8 cellular contexts compared by ENCODE assay signal in genomic region chr4:54228064-54228527, GRCh38. TPM values are rescaled to one million over a fixed set of nuclear protein-coding genes. Genes with fewer than 3 reads are reported as not detected.
DNase-seq lines count a peak whose midpoint lies in the region; ATAC-seq and TF ChIP-seq lines count a peak whose summit lies in the region.

No MANE protein-coding gene starts in this region.

- no peaks in the 10 kb centered on the region for H3K9me3 ChIP-seq in naive thymus-derived CD4-positive, alpha-beta T cell (ENCODE audit: control insufficient read depth in 2 of 3, low read length in 3 of 3)

- CTCF ChIA-PET in WTC11 (lab: Charles Lee): interaction anchor here (0.6 to 4.9 kb wide), 7 partner anchors 11 to 324 kb away, joined by 3 to 24 read pairs (median 3); no protein-coding TSS in a partner anchor
- CTCF ChIA-PET in naive thymus-derived CD4-positive, alpha-beta T cell (lab: Charles Lee): no interaction called here

- H3K4me3 ChIP-seq in KMS-11 (IDR thresholded peaks at IDR 0.05; ENCODE audit: insufficient read depth, low read depth, low read length): peak overlapping the region; percentile 73
- H3K4me3 ChIP-seq in fibroblast of mammary gland (ENCODE audit: control insufficient read depth, low read depth, low read length): peak overlapping the region; percentile 95
- no peak overlapping the region for H3K4me3 ChIP-seq in naive thymus-derived CD4-positive, alpha-beta T cell (ENCODE audit: low read length)
- peak overlapping the region; percentile 40 for H3K4me3 ChIP-seq in urinary bladder (ENCODE audit: low read depth, low read length)

- POLR2A ChIA-PET in WTC11 (lab: Charles Lee): no interaction called here
- POLR2A ChIA-PET in naive thymus-derived CD4-positive, alpha-beta T cell (lab: Charles Lee): no interaction called here

- H2AFZ ChIP-seq in KMS-11 (ENCODE audit: low read depth): peak overlapping the region; percentile 84

- DNase-seq in activated CD8-positive, alpha-beta memory T cell treated with anti-CD3 and anti-CD28 coated beads for 24 hours: peak; percentile 72
- DNase-seq in activated CD8-positive, alpha-beta memory T cell treated with anti-CD3 and anti-CD28 coated beads, Interleukin-2, amount 50 U/mL, for 4 hours: no peak
- DNase-seq in WTC11 (ENCODE audit: low spot score): peak; percentile 91
- DNase-seq in fibroblast of mammary gland (ENCODE audit: low read depth): peak; percentile 84
- DNase-seq in naive thymus-derived CD4-positive, alpha-beta T cell: peak in 1 of 9 donors; percentile 40
- DNase-seq in SIG-M5 treated with dmso at 0.1 percent for 504 hours (lab: John Stamatoyannopoulos, UW; ENCODE audit: unreplicated experiment): no peak

- no peak overlapping the region for H3K9ac ChIP-seq in KMS-11

- no peak overlapping the region for H3K27ac ChIP-seq in KMS-11
- H3K27ac ChIP-seq in naive thymus-derived CD4-positive, alpha-beta T cell (ENCODE audit: low read depth, low read length): no peak overlapping the region
- peak overlapping the region; percentile 39 for H3K27ac ChIP-seq in urinary bladder (ENCODE audit: low read depth)

- H4K20me1 ChIP-seq in KMS-11 (ENCODE audit: insufficient read depth): no peaks in the 10 kb centered on the region

- peaks cover 3% of the 10 kb centered on the region for H3K4me1 ChIP-seq in KMS-11 (ENCODE audit: low read depth, poor library complexity, severe bottlenecking)
- H3K4me1 ChIP-seq in naive thymus-derived CD4-positive, alpha-beta T cell (ENCODE audit: control insufficient read depth in 2 of 2, insufficient read depth in 2 of 2, low read length in 2 of 2): peaks cover 8 to 28% of the 10 kb centered on the region in 2 donors
- H3K4me1 ChIP-seq in urinary bladder (ENCODE audit: insufficient read depth): no peaks in the 10 kb centered on the region

- peak overlapping the region; percentile 51 for H3K4me2 ChIP-seq in KMS-11

- intact Hi-C loops in naive thymus-derived CD4-positive, alpha-beta T cell (cut with micrococcal nuclease): no loop called here

- H3K27me3 Mint-ChIP-seq in WTC11 (ENCODE audit: low read depth): peaks cover 97% of the 10 kb centered on the region
- H3K27me3 Mint-ChIP-seq in naive thymus-derived CD4-positive, alpha-beta T cell: peaks cover 68 to 96% (median 82%) of the 10 kb centered on the region in 5 donors

- peaks cover 2% of the 10 kb centered on the region for H3K36me3 Mint-ChIP-seq in WTC11
- H3K36me3 Mint-ChIP-seq in naive thymus-derived CD4-positive, alpha-beta T cell: peaks cover 0 to 6% (median 3%) of the 10 kb centered on the region in 5 donors

- H3K27me3 ChIP-seq in KMS-11 (ENCODE audit: insufficient read depth, low read depth): peaks cover 33% of the 10 kb centered on the region
- peaks cover 5 to 20% of the 10 kb centered on the region in 2 donors for H3K27me3 ChIP-seq in naive thymus-derived CD4-positive, alpha-beta T cell (ENCODE audit: control insufficient read depth in 2 of 2, insufficient read depth in 2 of 2, low read length in 2 of 2)

- no peak overlapping the region for H3K27ac Mint-ChIP-seq in WTC11
- no peak overlapping the region for H3K27ac Mint-ChIP-seq in naive thymus-derived CD4-positive, alpha-beta T cell

- H3K9me3 Mint-ChIP-seq in WTC11: no peaks in the 10 kb centered on the region
- H3K9me3 Mint-ChIP-seq in naive thymus-derived CD4-positive, alpha-beta T cell: peaks cover 0 to 2% (median 0%) of the 10 kb centered on the region in 11 donors

- peaks cover 50% of the 10 kb centered on the region for H3K4me1 Mint-ChIP-seq in WTC11
- peaks cover 26 to 55% (median 38%) of the 10 kb centered on the region in 7 donors for H3K4me1 Mint-ChIP-seq in naive thymus-derived CD4-positive, alpha-beta T cell

- TF ChIP-seq CTCF in KMS-11 (conservative IDR thresholded peaks at IDR 0.05; ENCODE audit: low read depth, low read length) (peak; percentile 78), WTC11 (IDR thresholded peaks at IDR 0.05) (peak; percentile 60), fibroblast of mammary gland (conservative IDR thresholded peaks at IDR 0.05; ENCODE audit: control insufficient read depth, insufficient read depth, low read depth, low read length) (peak; percentile 94)

- H3K4me3 Mint-ChIP-seq in WTC11: peak overlapping the region; percentile 82
- peak overlapping the region in 8 of 10 donors; percentile 30 to 87 (median 76) for H3K4me3 Mint-ChIP-seq in naive thymus-derived CD4-positive, alpha-beta T cell

- no peaks in the 10 kb centered on the region for H3K36me3 ChIP-seq in KMS-11 (ENCODE audit: insufficient read depth)
- H3K36me3 ChIP-seq in naive thymus-derived CD4-positive, alpha-beta T cell (ENCODE audit: control insufficient read depth in 2 of 3, insufficient read depth in 3 of 3, low read length in 3 of 3): no peaks in the 10 kb centered on the region
- H3K36me3 ChIP-seq in urinary bladder (ENCODE audit: insufficient read depth): no peaks in the 10 kb centered on the region

- WGBS in urinary bladder: 3% methylated on average over 29 of the region's 29 CpGs

- H3K79me2 ChIP-seq in KMS-11 (ENCODE audit: insufficient read depth, low read depth): no peaks in the 10 kb centered on the region

- ATAC-seq in WTC11: peak; percentile 38
- no peak for ATAC-seq in naive thymus-derived CD4-positive, alpha-beta T cell

TF ChIP-seq in WTC11, 78 proteins besides CTCF, POLR2A, EP300 and RAD21:
- TF ChIP-seq ZNF281 (CRISPR knock-in tag; IDR thresholded peaks at IDR 0.05) (peak; percentile 69; the same call in 1 of the 2 replicates), TEAD1 (CRISPR knock-in tag; IDR thresholded peaks at IDR 0.05) (no peak; the same call in 1 of the 2 replicates)
TF ChIP-seq in WTC11: peak in this region for 1.

RNA-seq across cellular contexts. Expression of gene PDGFRA, which starts 1.0 kb away (rescaled TPM):
- 2.7 to 3.3 TPM (median 2.7 TPM) in 3 replicates for total RNA-seq in WTC11 (2021)
- 1 to 10 TPM in 1 of 5 experiments, not detected in 4; 1.9 TPM for total RNA-seq in naive thymus-derived CD4-positive, alpha-beta T cell
- not detected for polyA plus RNA-seq in naive thymus-derived CD4-positive, alpha-beta T cell
- 254 TPM for total RNA-seq in urinary bladder
- polyA plus RNA-seq in urinary bladder: 189 TPM

Comparison
In these comparisons a context has a peak if more than half of its experiments do, and no peak if none do; other contexts are left out.
1. DNase-seq: peak in activated CD8-positive, alpha-beta memory T cell treated with anti-CD3 and anti-CD28 coated beads for 24 hours (single experiment), WTC11 (single experiment) and fibroblast of mammary gland (single experiment); none in activated CD8-positive, alpha-beta memory T cell treated with anti-CD3 and anti-CD28 coated beads, Interleukin-2, amount 50 U/mL, for 4 hours (single experiment) and SIG-M5 treated with dmso at 0.1 percent for 504 hours (single experiment).
2. RNA of gene PDGFRA, which starts 1.0 kb away (total RNA-seq): 254 TPM in urinary bladder (single experiment); 2.7 to 3.3 TPM in WTC11 and 1.9 TPM in naive thymus-derived CD4-positive, alpha-beta T cell; every median in the first group is over 10 times any median in the second.
3. Peak in every context shown above with its lines, with median percentiles within 50 percentile points of each other: CTCF ChIP-seq.